8 cellular contexts compared by ENCODE assay signal in the genomic region with DNA sequence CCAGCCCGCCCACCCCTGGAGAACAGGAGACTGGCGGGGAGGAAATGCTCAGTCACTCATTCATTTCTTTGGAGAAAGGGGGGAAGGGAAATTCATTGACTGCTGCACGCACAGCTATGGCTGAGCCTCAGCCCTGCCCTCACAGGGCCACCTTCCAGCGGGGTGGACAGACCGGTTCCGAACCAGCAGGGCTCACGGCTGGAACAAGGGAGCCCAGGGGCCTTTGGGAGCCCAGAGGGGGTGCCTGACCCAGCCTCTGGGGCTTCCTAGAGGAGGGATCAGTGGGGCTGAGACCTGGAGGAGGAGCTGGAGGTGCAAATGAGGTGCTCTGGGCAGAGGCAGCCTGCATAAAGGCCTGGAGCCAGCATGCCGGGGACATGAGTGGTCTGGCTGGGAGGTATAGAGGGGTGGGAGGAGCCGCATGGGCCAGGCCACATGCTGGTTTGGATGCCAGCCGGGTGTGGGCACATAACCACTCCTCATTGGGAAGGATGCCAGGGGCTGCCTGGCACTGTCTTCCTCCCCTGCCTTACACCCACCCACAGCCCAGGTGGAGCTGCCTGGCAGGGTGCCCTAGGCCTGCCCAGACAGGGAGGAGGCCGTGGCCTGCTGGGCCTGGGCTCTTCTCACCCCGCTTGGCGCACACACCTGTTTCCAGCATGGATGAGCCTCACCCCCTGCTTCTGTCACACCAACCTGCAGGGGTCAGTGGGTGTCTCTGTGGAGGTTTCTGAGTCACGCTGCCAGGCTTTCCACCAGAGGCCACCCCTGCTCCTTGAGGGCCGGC. TPM values are rescaled to one million over a fixed set of nuclear protein-coding genes. Genes with fewer than 3 reads are reported as not detected.
DNase-seq lines count a peak whose midpoint lies in the region; ATAC-seq and TF ChIP-seq lines count a peak whose summit lies in the region.

No MANE protein-coding gene starts in this region.

- no peaks in the 10 kb centered on the region for H3K27me3 Mint-ChIP-seq in activated T-cell treated with anti-CD3 and anti-CD28 coated beads, Interleukin-2, amount 50 U/mL, for 4 hours (ENCODE audit: low read depth)

- peaks cover 43% of the 10 kb centered on the region for H3K4me1 ChIP-seq in RWPE2 (ENCODE audit: insufficient read depth, poor library complexity, severe bottlenecking)
- H3K4me1 ChIP-seq in psoas muscle, result peaks cover 37% of the 10 kb centered on the region

- TF ChIP-seq CTCF in RWPE2 (IDR thresholded peaks at IDR 0.05; ENCODE audit: poor library complexity, severe bottlenecking) (peak; percentile 36), psoas muscle (IDR thresholded peaks at IDR 0.05) (no peak)

- peak; percentile 87 for ATAC-seq in RWPE2 (ENCODE audit: low read depth)
- peak; percentile 84 for ATAC-seq in Right ventricle myocardium inferior
- peak; percentile 78 to 90 (median 83) for ATAC-seq in psoas muscle
- no peak for ATAC-seq in GM19467 (IDR thresholded peaks at IDR 0.05; ENCODE audit: unreplicated experiment)
- no peak for ATAC-seq in activated T-cell treated with anti-CD3 and anti-CD28 coated beads, Interleukin-2, amount 50 U/mL, for 4 hours

- H3K27ac ChIP-seq in RWPE2 (ENCODE audit: poor library complexity, severe bottlenecking) (peak overlapping the region; percentile 97), psoas muscle (peak overlapping the region; percentile 75)

- no peaks in the 10 kb centered on the region for H3K9me3 Mint-ChIP-seq in activated T-cell treated with anti-CD3 and anti-CD28 coated beads, Interleukin-2, amount 50 U/mL, for 4 hours

- H3K4me1 Mint-ChIP-seq in activated T-cell treated with anti-CD3 and anti-CD28 coated beads, Interleukin-2, amount 50 U/mL, for 4 hours (ENCODE audit: low read depth), result peaks cover 16% of the 10 kb centered on the region

- H3K27me3 ChIP-seq in RWPE2 (ENCODE audit: insufficient read depth, poor library complexity, severe bottlenecking) (no peaks in the 10 kb centered on the region), psoas muscle (ENCODE audit: insufficient read depth in 3 of 3, low read length in 2 of 3) (no peaks in the 10 kb centered on the region)

- peaks cover 58% of the 10 kb centered on the region for H3K36me3 ChIP-seq in RWPE2 (ENCODE audit: low read depth)
- H3K36me3 ChIP-seq in psoas muscle (ENCODE audit: insufficient read depth in 1 of 2, low read depth in 1 of 2), result peaks cover 0 to 25% of the 10 kb centered on the region in 2 donors

- peak; percentile 68 for DNase-seq in SIG-M5 treated with dmso at 0.1 percent for 504 hours (lab: John Stamatoyannopoulos, UW; ENCODE audit: unreplicated experiment)
- no peak for DNase-seq in SIG-M5 (lab: John Stamatoyannopoulos, UW)
- DNase-seq in RWPE2 (ENCODE audit: low spot score), result peak; percentile 99
- peak; percentile 81 for DNase-seq in Right ventricle myocardium inferior (ENCODE audit: missing footprints)
- peak; percentile 69 to 80 for DNase-seq in psoas muscle
- DNase-seq in activated T-cell treated with anti-CD3 and anti-CD28 coated beads, Interleukin-2, amount 50 U/mL, for 4 hours, result no peak
- DNase-seq in occipital lobe (lab: John Stamatoyannopoulos, UW), result no peak

- H3K4me3 Mint-ChIP-seq in activated T-cell treated with anti-CD3 and anti-CD28 coated beads, Interleukin-2, amount 50 U/mL, for 4 hours, result no peak overlapping the region

- H3K4me3 ChIP-seq in RWPE2 (ENCODE audit: severe bottlenecking) (no peak overlapping the region), psoas muscle (no peak overlapping the region)

- H3K9me3 ChIP-seq in RWPE2 (ENCODE audit: severe bottlenecking) (no peaks in the 10 kb centered on the region), psoas muscle (no peaks in the 10 kb centered on the region)

- peaks cover 17% of the 10 kb centered on the region for H3K36me3 Mint-ChIP-seq in activated T-cell treated with anti-CD3 and anti-CD28 coated beads, Interleukin-2, amount 50 U/mL, for 4 hours (ENCODE audit: insufficient read depth)

- 49 to 55% (median 50%) methylated on average over 14 to 15 of the region's 15 CpGs for WGBS in psoas muscle, 3 donors

- intact Hi-C loops in Right ventricle myocardium inferior (cut with DNase I), result no loop called here
- intact Hi-C loops in psoas muscle (cut with DNase I), result no loop called here

RNA-seq across cellular contexts. Expression of gene PPP5C, which starts 26.9 kb away (rescaled TPM):
- 77.3 TPM for total RNA-seq in Right ventricle myocardium inferior
- 10 to 100 TPM; 47.7 to 69.4 (median 53.6) TPM for total RNA-seq in psoas muscle
- 10 to 100 TPM; 39.7 to 73.6 (median 51.7) TPM for polyA plus RNA-seq in psoas muscle
- total RNA-seq in activated T-cell treated with anti-CD3 and anti-CD28 coated beads, Interleukin-2, amount 50 U/mL, for 4 hours, result 100 to 1,000 TPM; 149 to 154 (median 154) TPM
- total RNA-seq in occipital lobe, result 53.0 TPM

RNA-seq across cellular contexts. Expression of gene CCDC8, which starts 39.6 kb away (rescaled TPM):
- total RNA-seq in Right ventricle myocardium inferior, result 28.9 TPM
- total RNA-seq in psoas muscle, result 1 to 10 TPM; 1.1 to 7.0 (median 2.4) TPM
- 1 to 10 TPM in 1 of 3 donors, under 1 TPM in 2; 0.51 to 1.6 (median 0.84) TPM for polyA plus RNA-seq in psoas muscle
- total RNA-seq in activated T-cell treated with anti-CD3 and anti-CD28 coated beads, Interleukin-2, amount 50 U/mL, for 4 hours, result under 1 TPM in 2 of 3 donors, not detected in 1; 0.05 to 0.08 TPM
- 4.7 TPM for total RNA-seq in occipital lobe

RNA-seq across cellular contexts. Expression of gene PNMA8C, which starts 55.0 kb away (rescaled TPM):
- not detected for total RNA-seq in Right ventricle myocardium inferior
- total RNA-seq in psoas muscle, result not detected
- polyA plus RNA-seq in psoas muscle, result under 1 TPM in 1 of 3 donors, not detected in 2; 0.01 TPM
- not detected for total RNA-seq in activated T-cell treated with anti-CD3 and anti-CD28 coated beads, Interleukin-2, amount 50 U/mL, for 4 hours
- total RNA-seq in occipital lobe, result 25.3 TPM

Comparison
In these comparisons a context has a peak if more than half of its experiments do, and no peak if none do; other contexts are left out.
1. DNase-seq: peak in SIG-M5 treated with dmso at 0.1 percent for 504 hours (single experiment), RWPE2 (single experiment), Right ventricle myocardium inferior (single experiment) and psoas muscle (2 of 2); none in SIG-M5 (single experiment), activated T-cell treated with anti-CD3 and anti-CD28 coated beads, Interleukin-2, amount 50 U/mL, for 4 hours (single experiment) and occipital lobe (single experiment).
2. ATAC-seq: peak in RWPE2 (single experiment), Right ventricle myocardium inferior (single experiment) and psoas muscle (4 of 4); none in GM19467 (single experiment) and activated T-cell treated with anti-CD3 and anti-CD28 coated beads, Interleukin-2, amount 50 U/mL, for 4 hours (0 of 2).
3. RNA of gene PNMA8C, which starts 55.0 kb away (total RNA-seq): 25.3 TPM in occipital lobe (single experiment); not detected in psoas muscle, not detected in Right ventricle myocardium inferior (single experiment) and not detected in activated T-cell treated with anti-CD3 and anti-CD28 coated beads, Interleukin-2, amount 50 U/mL, for 4 hours; every median in the first group is over 10 times any median in the second.